29 cellular contexts compared by ENCODE assay signal in the genomic region with DNA sequence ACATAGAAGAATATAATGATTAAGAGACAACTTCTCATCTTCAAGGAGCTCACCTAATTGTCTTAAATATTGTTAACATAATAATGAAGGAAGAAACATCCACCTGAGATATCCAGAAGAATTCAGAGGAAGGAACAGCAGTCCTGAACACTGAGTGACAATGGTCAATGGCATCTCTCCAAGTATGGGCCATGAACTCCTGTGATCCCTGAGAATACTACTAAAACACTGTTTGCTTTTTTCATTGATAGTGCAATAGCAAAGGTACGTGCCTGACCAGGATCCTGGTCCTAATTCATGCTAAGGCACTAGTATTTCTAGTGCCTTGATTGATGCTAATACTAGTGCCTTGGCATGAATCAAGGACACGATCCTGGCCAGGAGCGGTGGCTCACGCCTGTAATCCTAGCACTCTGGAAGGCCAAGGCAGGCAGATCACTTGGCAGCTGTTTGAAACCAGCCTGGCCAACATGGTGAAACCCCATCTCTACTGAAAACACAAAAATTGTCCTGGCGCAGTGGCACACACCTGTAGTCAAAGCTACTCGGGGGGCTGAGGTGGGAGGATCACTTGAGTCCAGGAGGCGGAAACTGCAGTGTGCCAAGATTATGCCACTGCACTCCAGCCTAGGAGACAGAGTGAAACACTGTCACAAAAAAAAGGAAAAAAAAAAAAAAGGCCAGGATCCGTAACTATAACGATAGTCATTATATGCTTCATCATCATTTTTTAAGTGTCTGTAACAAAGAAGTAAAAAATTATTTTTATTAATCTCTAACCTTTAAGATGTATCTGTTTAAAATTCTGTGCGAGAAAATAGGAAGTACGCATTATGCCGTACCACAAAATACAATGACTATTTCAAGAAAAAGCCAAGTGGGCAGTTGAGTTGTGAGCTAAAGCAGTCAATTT. TPM values are rescaled to one million over a fixed set of nuclear protein-coding genes. Genes with fewer than 3 reads are reported as not detected.
A peak's percentile ranks its signal among the peaks of the same experiment; 100 is the strongest.
DNase-seq lines count a peak whose midpoint lies in the region; FAIRE-seq and TF ChIP-seq lines count a peak whose summit lies in the region.
"Had no signal": no experiment of that assay in that cellular context is flagged by ENCODE, and none has a peak within 500 bp of the region (broad histone marks: within the 10 kb centered on the region; RNA-seq: fewer than 3 reads in every experiment).

No MANE protein-coding gene starts in this region.

- H3K27ac ChIP-seq in endothelial cell of umbilical vein (ENCODE audit: insufficient read depth, low read depth, low read length) = no peak overlapping the region
- H3K27ac ChIP-seq: 22Rv1, foreskin keratinocyte, ovary, skin epidermis, upper lobe of left lung had no signal

- no peak overlapping the region for H3K9ac ChIP-seq in endothelial cell of umbilical vein (replicated peaks; ENCODE audit: extremely low read depth, insufficient read depth, low read length)

- TF ChIP-seq POLR2A in endothelial cell of umbilical vein (IDR thresholded peaks at IDR 0.05; ENCODE audit: low read depth, low read length) (no peak), GM12892 (IDR thresholded peaks at IDR 0.05; ENCODE audit: low read depth, low read length) (no peak)

- H3K36me3 Mint-ChIP-seq in progenitor cell of endocrine pancreas (ENCODE audit: insufficient read depth) = no peaks in the 10 kb centered on the region

- H3K36me3 ChIP-seq in endothelial cell of umbilical vein (ENCODE audit: control insufficient read depth in 2 of 2, extremely low read depth in 1 of 2, insufficient read depth in 2 of 2, low read length in 2 of 2) = no peaks in the 10 kb centered on the region
- H3K36me3 ChIP-seq: ovary, upper lobe of left lung had no signal

- POLR2A ChIA-PET in endothelial cell of umbilical vein (lab: Charles Lee) = no interaction called here

- dilution Hi-C loops in endothelial cell of umbilical vein (cut with MboI; ENCODE audit: extremely low pct_ligation_motif_present, low sequenced_read_pairs) = no loop called here

- H3K27me3 Mint-ChIP-seq in progenitor cell of endocrine pancreas = no peaks in the 10 kb centered on the region
- H3K27me3 Mint-ChIP-seq: activated CD4-positive, alpha-beta T cell treated with anti-CD3 and anti-CD28 coated beads, Interleukin-2, amount 10 ng/mL, durations not matched to agents 24 days and 14 days had no signal

- H3K9me3 Mint-ChIP-seq in progenitor cell of endocrine pancreas (ENCODE audit: low read depth) = no peaks in the 10 kb centered on the region
- H3K9me3 Mint-ChIP-seq: activated CD4-positive, alpha-beta T cell treated with anti-CD3 and anti-CD28 coated beads, Interleukin-2, amount 10 ng/mL, durations not matched to agents 24 days and 14 days had no signal

- H3K27me3 ChIP-seq in endothelial cell of umbilical vein (ENCODE audit: control insufficient read depth in 2 of 2, insufficient read depth in 2 of 2, low read length in 2 of 2) = no peaks in the 10 kb centered on the region
- H3K27me3 ChIP-seq: foreskin keratinocyte, ovary, upper lobe of left lung had no signal

- H3K4me1 ChIP-seq in endothelial cell of umbilical vein (ENCODE audit: control insufficient read depth, extremely low read depth, insufficient read depth, low read length) = no peaks in the 10 kb centered on the region
- H3K4me1 ChIP-seq: foreskin keratinocyte had no signal

- peaks cover 2% of the 10 kb centered on the region for H4K20me1 ChIP-seq in endothelial cell of umbilical vein (replicated peaks; ENCODE audit: control insufficient read depth, extremely low read depth, insufficient read depth, low read length)

- no peaks in the 10 kb centered on the region for H3K9me3 ChIP-seq in endothelial cell of umbilical vein (replicated peaks; ENCODE audit: control insufficient read depth, insufficient read depth, low read length)
- H3K9me3 ChIP-seq: ovary, upper lobe of left lung had no signal

- intact Hi-C loops in endothelial cell of umbilical vein (cut with micrococcal nuclease) = loop anchor here (10.0 kb wide), 2 partner anchors 225 to 355 kb away; no protein-coding TSS in a partner anchor

- DNase-seq in DMS 273 (lab: John Stamatoyannopoulos, UW; ENCODE audit: unreplicated experiment) = peak; percentile 27
- DNase-seq in DMS 273 treated with DMSO at 0.1 percent for 48 hours (lab: John Stamatoyannopoulos, UW) = no peak
- peak; percentile 45 for DNase-seq in NCI-H2196 treated with DMSO at 0.1 percent for 48 hours (lab: John Stamatoyannopoulos, UW; ENCODE audit: unreplicated experiment)
- peak; percentile 19 for DNase-seq in endothelial cell of umbilical vein (ENCODE audit: low read depth, low spot score)
- no peak for DNase-seq in progenitor cell of endocrine pancreas (ENCODE audit: low spot score, unreplicated experiment)
- DNase-seq in activated naive CD4-positive, alpha-beta T cell treated with Interleukin-2 at 50 U/mL for 16 hours = no peak
- DNase-seq in ureter (ENCODE audit: low spot score) = no peak
- DNase-seq in GM12892 (ENCODE audit: insufficient read length) = no peak
- DNase-seq: activated CD4-positive, alpha-beta T cell treated with anti-CD3 and anti-CD28 coated beads, Interleukin-2, amount 10 ng/mL, durations not matched to agents 24 days and 14 days; AML-193; Calu3; erythroblast; foreskin keratinocyte; hippocampal formation; NCI-H1417 treated with DMSO at 0.1 percent for 48 hours; NCI-H2107; NCI-H69; OCI-M1; ovary; SHP77 treated with DMSO at 0.1 percent for 48 hours; stimulated activated CD4-positive, alpha-beta T cell treated with anti-CD3 and anti-CD28 coated beads, Interleukin-2, amount 100 ng/mL, for 48 hours; T-helper 1 cell; upper lobe of left lung had no signal

- no peak for TF ChIP-seq CTCF in endothelial cell of umbilical vein (IDR thresholded peaks at IDR 0.05; ENCODE audit: extremely low read depth in 1 of 2, insufficient read depth in 1 of 2, low read depth in 1 of 2, low read length in 2 of 2)
- no peak for TF ChIP-seq CTCF in progenitor cell of endocrine pancreas (IDR thresholded peaks at IDR 0.05; ENCODE audit: unreplicated experiment)

- FAIRE-seq in endothelial cell of umbilical vein (lab: Jason Lieb, UNC) (no peak), GM12892 (lab: Jason Lieb, UNC) (no peak)
- FAIRE-seq: bronchial epithelial cell, GM18507, islet of Langerhans had no signal

- CTCF ChIA-PET in endothelial cell of umbilical vein (lab: Charles Lee) = interaction anchor here (1.3 kb wide), 1 partner anchor 13 kb away, joined by 4 read pairs; no protein-coding TSS in a partner anchor

- H3K4me3 Mint-ChIP-seq in progenitor cell of endocrine pancreas (ENCODE audit: low read depth) = no peak overlapping the region
- H3K4me3 Mint-ChIP-seq: activated CD4-positive, alpha-beta T cell treated with anti-CD3 and anti-CD28 coated beads, Interleukin-2, amount 10 ng/mL, durations not matched to agents 24 days and 14 days had no signal

- H3K79me2 ChIP-seq in endothelial cell of umbilical vein (ENCODE audit: control insufficient read depth, insufficient read depth, low read length) = peaks cover 61% of the 10 kb centered on the region

- peak overlapping the region; percentile 62 for H3K27ac Mint-ChIP-seq in progenitor cell of endocrine pancreas
- H3K27ac Mint-ChIP-seq: activated CD4-positive, alpha-beta T cell treated with anti-CD3 and anti-CD28 coated beads, Interleukin-2, amount 10 ng/mL, durations not matched to agents 24 days and 14 days had no signal

- no peak overlapping the region for H3K4me2 ChIP-seq in endothelial cell of umbilical vein (ENCODE audit: insufficient read depth, low read length)

- H3K4me1 Mint-ChIP-seq in progenitor cell of endocrine pancreas (ENCODE audit: low read depth) = peaks cover 12% of the 10 kb centered on the region

- no peaks in the 10 kb centered on the region for H3K9me1 ChIP-seq in endothelial cell of umbilical vein (replicated peaks; ENCODE audit: control insufficient read depth, extremely low read depth, insufficient read depth, low read length)

- no peak overlapping the region for H2AFZ ChIP-seq in endothelial cell of umbilical vein (ENCODE audit: low read depth, low read length)

- BruUV-seq in endothelial cell of umbilical vein (replicated peaks; lab: Mats Ljungman, UMichigan) = no TSS peak

- H3K4me3 ChIP-seq in endothelial cell of umbilical vein (replicated peaks in 1 of 3; ENCODE audit: insufficient read depth in 1 of 3, low read depth in 1 of 3, low read length in 3 of 3) = no peak overlapping the region
- H3K4me3 ChIP-seq: lung, ovary, skin epidermis, upper lobe of left lung had no signal

TF ChIP-seq in endothelial cell of umbilical vein, 7 proteins besides CTCF, POLR2A, EP300 and RAD21:
- no peak for TF ChIP-seq MYC (IDR thresholded peaks at IDR 0.05; ENCODE audit: low read depth, low read length)
- TF ChIP-seq FOS (IDR thresholded peaks at IDR 0.05; ENCODE audit: borderline replicate concordance, insufficient read depth, low read length) = no peak
- no peak for TF ChIP-seq EZH2 (IDR thresholded peaks at IDR 0.05; ENCODE audit: borderline replicate concordance, low read depth, low read length, severe bottlenecking)
- no peak for TF ChIP-seq GATA2 (IDR thresholded peaks at IDR 0.05; ENCODE audit: insufficient read depth, insufficient read length, low read depth, low read length)
- TF ChIP-seq, protein P1, sequence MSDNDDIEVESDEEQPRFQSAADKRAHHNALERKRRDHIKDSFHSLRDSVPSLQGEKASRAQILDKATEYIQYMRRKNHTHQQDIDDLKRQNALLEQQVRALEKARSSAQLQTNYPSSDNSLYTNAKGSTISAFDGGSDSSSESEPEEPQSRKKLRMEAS (IDR thresholded peaks at IDR 0.05; ENCODE audit: insufficient read depth, insufficient read length) = no peak
- no peak for TF ChIP-seq POLR2AphosphoS5 (IDR thresholded peaks at IDR 0.05; ENCODE audit: insufficient read depth, low read depth, low read length)
- TF ChIP-seq JUN (IDR thresholded peaks at IDR 0.05; ENCODE audit: borderline replicate concordance, insufficient read depth, insufficient read length, low read depth) = no peak

RNA-seq across cellular contexts. Expression of a gene that starts 49.1 kb away (rescaled TPM):
- total RNA-seq in endothelial cell of umbilical vein = 55.2 and 58.4 TPM in 2 replicates
- polyA plus RNA-seq in endothelial cell of umbilical vein = 8.6 and 13.4 TPM in 2 replicates
- polyA plus RNA-seq in endothelial cell of umbilical vein (2011; cell fraction: cytosol; rRNA removed) = 13.7 and 16.6 TPM in 2 replicates
- 27.7 and 30.2 TPM in 2 replicates for polyA plus RNA-seq in endothelial cell of umbilical vein (2011; cell fraction: nucleus; rRNA removed)
- polyA plus RNA-seq in endothelial cell of umbilical vein (2012) = 33.8 and 35.0 TPM in 2 replicates
- polyA minus RNA-seq in endothelial cell of umbilical vein = 35.2 and 48.1 TPM in 2 replicates
- polyA minus RNA-seq in endothelial cell of umbilical vein (2011; cell fraction: cytosol; rRNA and poly(A)+ RNA removed) = 12.3 TPM
- polyA minus RNA-seq in endothelial cell of umbilical vein (2011; cell fraction: nucleus; rRNA and poly(A)+ RNA removed) = 75.1 and 99.2 TPM in 2 replicates
- 78.8 and 79.3 TPM in 2 replicates for total RNA-seq in progenitor cell of endocrine pancreas
- total RNA-seq in ureter = 54.1 TPM
- polyA plus RNA-seq in GM12892 (2012; ENCODE audit: missing spikeins) = 21.1 TPM

Comparison
In these comparisons a context has a peak if more than half of its experiments do, and no peak if none do; other contexts are left out.
1. DNase-seq: peak in DMS 273 (single experiment), NCI-H2196 treated with DMSO at 0.1 percent for 48 hours (single experiment) and endothelial cell of umbilical vein (single experiment); none in DMS 273 treated with DMSO at 0.1 percent for 48 hours (single experiment), progenitor cell of endocrine pancreas (single experiment), activated naive CD4-positive, alpha-beta T cell treated with Interleukin-2 at 50 U/mL for 16 hours (single experiment), ureter (single experiment) and GM12892 (single experiment).